In genomic region chr3:149299938-149300791, GRCh38 we compare ENCODE assay signal across 8 cellular contexts. TPM values are rescaled to one million over a fixed set of nuclear protein-coding genes. Genes with fewer than 3 reads are reported as not detected.
DNase-seq lines count a peak whose midpoint lies in the region; ATAC-seq, FAIRE-seq and TF ChIP-seq lines count a peak whose summit lies in the region.

No MANE protein-coding gene starts in this region.

- H3K79me2 ChIP-seq in H1 (ENCODE audit: control insufficient read depth in 1 of 2, insufficient read depth in 2 of 2, low read length in 2 of 2): no peaks in the 10 kb centered on the region

- H4K91ac ChIP-seq in H1 (replicated peaks; ENCODE audit: insufficient read length, low read length): no peak overlapping the region
- no peak overlapping the region for H4K91ac ChIP-seq in neuronal stem cell (ENCODE audit: low read depth, low read length, poor library complexity)

- H3K4ac ChIP-seq in H1 (replicated peaks; ENCODE audit: insufficient read length, low read depth, low read length): no peak overlapping the region
- H3K4ac ChIP-seq in neuronal stem cell (ENCODE audit: low read length): no peak overlapping the region

- no peak overlapping the region for H2AK5ac ChIP-seq in H1 (ENCODE audit: low read depth, low read length)
- no peak overlapping the region for H2AK5ac ChIP-seq in neuronal stem cell (ENCODE audit: low read depth, low read length)

- TF ChIP-seq RAD21 in H1 (IDR thresholded peaks at IDR 0.05 in 1 of 2, conservative IDR thresholded peaks at IDR 0.05 in 1 of 2; ENCODE audit: low read depth in 2 of 2, low read length in 2 of 2): no peak

- peak; percentile 70 for ATAC-seq in HG02981 (IDR thresholded peaks at IDR 0.05; ENCODE audit: unreplicated experiment)

- H4K8ac ChIP-seq in H1 (ENCODE audit: extremely low read depth, insufficient read depth, low read length): no peak overlapping the region
- H4K8ac ChIP-seq in neuronal stem cell (ENCODE audit: low read depth, low read length): no peak overlapping the region

- no peaks in the 10 kb centered on the region for H4K20me1 ChIP-seq in H1 (replicated peaks in 1 of 2; ENCODE audit: control insufficient read depth in 1 of 2, insufficient read depth in 2 of 2, low read length in 2 of 2)

- H3K9me3 Mint-ChIP-seq in immature natural killer cell: no peaks in the 10 kb centered on the region

- DNase-seq in EL (peak; percentile 95), NOMO-1 treated with dmso at 0.1 percent for 144 hours (lab: John Stamatoyannopoulos, UW; ENCODE audit: unreplicated experiment) (peak; percentile 45), H1 (ENCODE audit: low read depth in 1 of 2, low spot score in 2 of 2) (no peak), neuronal stem cell (ENCODE audit: low spot score) (no peak), immature natural killer cell (no peak), NCI-H2171 (lab: John Stamatoyannopoulos, UW) (no peak)
- no peak for DNase-seq in stimulated activated CD4-positive, alpha-beta T cell treated with anti-CD3 and anti-CD28 coated beads, Interleukin-12 subunit alpha, Interleukin-12 subunit beta, amount 100 ng/mL, for 4 hours

- H3K4me1 ChIP-seq in H1 (replicated peaks in 1 of 4; ENCODE audit: control insufficient read depth in 3 of 4, insufficient read depth in 4 of 4, low read length in 3 of 4) (peaks cover 0 to 5% (median 0%) of the 10 kb centered on the region in 4 experiments; a peak in 3 of 7 replicates), neuronal stem cell (ENCODE audit: control insufficient read depth in 2 of 2, insufficient read depth in 1 of 2, low read depth in 1 of 2, low read length in 2 of 2) (peaks cover 0 to 7% of the 10 kb centered on the region in 2 donors)

- H3K27ac Mint-ChIP-seq in immature natural killer cell: no peak overlapping the region

- H3K27ac ChIP-seq in H1 (ENCODE audit: low read depth, low read length): no peak overlapping the region
- H3K27ac ChIP-seq in neuronal stem cell (replicated peaks; ENCODE audit: low read length): no peak overlapping the region

- no peak for TF ChIP-seq POLR2A in H1 (IDR thresholded peaks at IDR 0.05; ENCODE audit: control extremely low read depth in 1 of 2, low read depth in 2 of 2, low read length in 2 of 2)

- H3K36me3 ChIP-seq in H1 (ENCODE audit: control insufficient read depth in 2 of 4, insufficient read depth in 4 of 4, low read length in 3 of 4) (no peaks in the 10 kb centered on the region), neuronal stem cell (replicated peaks in 1 of 2; ENCODE audit: control insufficient read depth in 2 of 2, insufficient read depth in 2 of 2, low read length in 2 of 2) (no peaks in the 10 kb centered on the region)

- H4K5ac ChIP-seq in H1 (ENCODE audit: insufficient read length, low read depth, low read length): no peak overlapping the region

- no peak overlapping the region for H3K56ac ChIP-seq in H1 (replicated peaks; ENCODE audit: insufficient read length, low read depth, low read length)

- H2AFZ ChIP-seq in H1 (ENCODE audit: low read length): peak overlapping the region; percentile 85
- peak overlapping the region; percentile 36 for H2AFZ ChIP-seq in neuronal stem cell (ENCODE audit: low read length)

- peaks cover 3 to 7% (median 6%) of the 10 kb centered on the region in 3 donors for H3K27me3 Mint-ChIP-seq in immature natural killer cell (ENCODE audit: low read depth in 3 of 3)

- H3K9me3 ChIP-seq in H1 (ENCODE audit: insufficient read depth in 2 of 2, low read depth in 1 of 2, low read length in 1 of 2) (no peaks in the 10 kb centered on the region), neuronal stem cell (replicated peaks in 1 of 2; ENCODE audit: control insufficient read depth in 2 of 2, insufficient read depth in 1 of 2, low read depth in 1 of 2, low read length in 2 of 2) (peaks cover 2 to 3% of the 10 kb centered on the region in 2 donors)

- no peak overlapping the region for H3K4me3 Mint-ChIP-seq in immature natural killer cell

- H3K36me3 Mint-ChIP-seq in immature natural killer cell: peaks cover 0 to 4% (median 0%) of the 10 kb centered on the region in 3 donors

- H3K14ac ChIP-seq in H1 (ENCODE audit: insufficient read length) (no peak overlapping the region), neuronal stem cell (ENCODE audit: low read length) (no peak overlapping the region)

- no peak for FAIRE-seq in H1 (lab: Jason Lieb, UNC)

- H3K23me2 ChIP-seq in H1 (ENCODE audit: low read depth, low read length): no peaks in the 10 kb centered on the region

- H2BK15ac ChIP-seq in H1 (ENCODE audit: low read length) (no peak overlapping the region), neuronal stem cell (ENCODE audit: low read length) (no peak overlapping the region)

- no peak overlapping the region for H3K4me3 ChIP-seq in H1 (ENCODE audit: extremely low read depth in 1 of 4, insufficient read depth in 2 of 4, low read depth in 3 of 4, low read length in 4 of 4)
- H3K4me3 ChIP-seq in neuronal stem cell (ENCODE audit: low read length in 2 of 2): no peak overlapping the region

- H3K4me1 Mint-ChIP-seq in immature natural killer cell: peaks cover 4 to 10% of the 10 kb centered on the region in 2 donors

- H2BK12ac ChIP-seq in H1 (ENCODE audit: low read depth, low read length): no peak overlapping the region
- no peak overlapping the region for H2BK12ac ChIP-seq in neuronal stem cell (ENCODE audit: low read length)

- no peak overlapping the region for H3K4me2 ChIP-seq in H1 (ENCODE audit: insufficient read depth in 1 of 2, low read depth in 2 of 2, low read length in 2 of 2)
- no peak overlapping the region for H3K4me2 ChIP-seq in neuronal stem cell (ENCODE audit: insufficient read depth, low read length, poor library complexity, severe bottlenecking)

- no peak for TF ChIP-seq CTCF in H1 (IDR thresholded peaks at IDR 0.05; ENCODE audit: control extremely low read depth in 1 of 3, insufficient read depth in 1 of 3, low read depth in 1 of 3, low read length in 3 of 3)

- H3K23ac ChIP-seq in H1 (ENCODE audit: insufficient read length) (no peak overlapping the region), neuronal stem cell (ENCODE audit: low read depth, low read length, poor library complexity) (no peak overlapping the region)

- WGBS in H1 (ENCODE audit: extremely low coverage in 1 of 2, insufficient coverage in 1 of 2, insufficient read length in 1 of 2, insufficient replicate concordance in 2 of 2, low coverage in 1 of 2, low lambda C conversion rate in 2 of 2, missing lambda C conversion rate in 1 of 2), 2 experiments: 74% methylated on average over 5 of the region's 5 CpGs; no CpG with 5 or more reads in 1 of the 2 experiments
- WGBS in neuronal stem cell (ENCODE audit: extremely low coverage in 2 of 2, insufficient read length in 2 of 2, insufficient replicate concordance in 1 of 2), 2 donors: no CpG with 5 or more reads among the region's 5 CpGs

- no peak for TF ChIP-seq EP300 in H1 (IDR thresholded peaks at IDR 0.05; ENCODE audit: borderline replicate concordance in 1 of 2, low read depth in 2 of 2, low read length in 2 of 2)

- H2BK120ac ChIP-seq in H1 (replicated peaks; ENCODE audit: low read depth, low read length) (no peak overlapping the region), neuronal stem cell (ENCODE audit: low read depth, low read length) (no peak overlapping the region)

- CTCF ChIA-PET in H1 (lab: Charles Lee; ENCODE audit: partially characterized antibody): interaction anchor here (0.5 to 1.7 kb wide), 6 partner anchors 10 to 467 kb away, joined by 3 to 5 read pairs (median 4); no protein-coding TSS in a partner anchor

- no peak overlapping the region for H2BK20ac ChIP-seq in H1 (ENCODE audit: low read length)

- POLR2A ChIA-PET in H1 (lab: Charles Lee; ENCODE audit: partially characterized antibody): no interaction called here

- H2BK5ac ChIP-seq in H1 (ENCODE audit: low read depth, low read length) (no peak overlapping the region), neuronal stem cell (ENCODE audit: low read length) (no peak overlapping the region)

- H3K79me1 ChIP-seq in H1 (ENCODE audit: low read depth, low read length) (no peaks in the 10 kb centered on the region), neuronal stem cell (ENCODE audit: low read depth, low read length) (no peaks in the 10 kb centered on the region)

- H3K9ac ChIP-seq in H1 (replicated peaks in 1 of 4; ENCODE audit: extremely low read depth in 1 of 4, low read depth in 3 of 4, low read length in 3 of 4) (no peak overlapping the region), neuronal stem cell (ENCODE audit: low read depth, low read length, poor library complexity) (no peak overlapping the region)

- H3K27me3 ChIP-seq in H1 (replicated peaks in 1 of 4; ENCODE audit: control insufficient read depth in 3 of 4, extremely low read depth in 1 of 4, insufficient read depth in 3 of 4, low read length in 3 of 4): no peaks in the 10 kb centered on the region
- no peaks in the 10 kb centered on the region for H3K27me3 ChIP-seq in neuronal stem cell (ENCODE audit: control insufficient read depth in 3 of 3, insufficient read depth in 3 of 3, low read depth in 1 of 3, low read length in 3 of 3)

- H3K18ac ChIP-seq in H1 (ENCODE audit: extremely low read depth, low read length) (no peak overlapping the region), neuronal stem cell (ENCODE audit: low read length) (no peak overlapping the region)

TF ChIP-seq in H1, 55 proteins besides CTCF, POLR2A, EP300 and RAD21 (continues in another document):
- TF ChIP-seq RNF2 (IDR thresholded peaks at IDR 0.05; ENCODE audit: borderline replicate concordance, low read depth, low read length, missing control alignments, poor library complexity, severe bottlenecking) (no peak), CBX8 (IDR thresholded peaks at IDR 0.05; ENCODE audit: borderline replicate concordance, low read depth, low read length) (no peak), SIRT6 (IDR thresholded peaks at IDR 0.05; ENCODE audit: low read length) (no peak), USF2 (IDR thresholded peaks at IDR 0.05; ENCODE audit: low read length) (no peak)

RNA-seq across cellular contexts. Expression of gene TM4SF18, which starts 33.3 kb away (rescaled TPM):
- total RNA-seq in H1 (2021; fragmentation: NEBNext Ultra II Directional; extraction: Animal tissue kit (Norgen Biotek cat#: 25700)): 2.9 and 3.3 TPM in 2 replicates
- polyA plus RNA-seq in H1 (2011; rRNA removed): 4.5 and 13.6 TPM in 2 replicates
- polyA plus RNA-seq in H1 (2011; cell fraction: cytosol; rRNA removed): 5.3 TPM
- polyA plus RNA-seq in H1 (2011; cell fraction: nucleus; rRNA removed): 2.4 TPM
- polyA plus RNA-seq in H1 (2012, experiment 1 of 2): 7.0 to 14.7 TPM (median 8.8 TPM) in 4 replicates
- 2.8 TPM for polyA plus RNA-seq in H1 (2012, experiment 2 of 2)
- 13.5 TPM for polyA plus RNA-seq in H1 (2013, experiment 1 of 2)
- polyA plus RNA-seq in H1 (2013, experiment 2 of 2): 15.9 TPM
- 5.3 and 17.2 TPM in 2 replicates for polyA minus RNA-seq in H1 (2011; rRNA and poly(A)+ RNA removed)
- not detected for polyA minus RNA-seq in H1 (2011; cell fraction: cytosol; rRNA and poly(A)+ RNA removed)
- polyA minus RNA-seq in H1 (2011; cell fraction: nucleus; rRNA and poly(A)+ RNA removed): 5.9 TPM
- polyA plus RNA-seq in neuronal stem cell (2013, experiment 1 of 2): not detected
- polyA plus RNA-seq in neuronal stem cell (2013, experiment 2 of 2): not detected
- polyA plus RNA-seq in immature natural killer cell: not detected

Comparison
In these comparisons a context has a peak if more than half of its experiments do, and no peak if none do; other contexts are left out.
1. DNase-seq: peak in EL (single experiment) and NOMO-1 treated with dmso at 0.1 percent for 144 hours (single experiment); none in H1 (0 of 2), neuronal stem cell (single experiment), immature natural killer cell (0 of 3), stimulated activated CD4-positive, alpha-beta T cell treated with anti-CD3 and anti-CD28 coated beads, Interleukin-12 subunit alpha, Interleukin-12 subunit beta, amount 100 ng/mL, for 4 hours (single experiment) and NCI-H2171 (single experiment).